17 cellular contexts compared by ENCODE assay signal in genomic region chr21:45763074-45763473, GRCh38.
"Had no signal": no experiment of that assay in that cellular context is flagged by ENCODE, and none has a peak within 500 bp of the region (broad histone marks: within the 10 kb centered on the region; RNA-seq: fewer than 3 reads in every experiment).

No MANE protein-coding gene starts in this region.

- H3K27ac Mint-ChIP-seq: dendritic cell treated with granulocyte-macrophage colony-stimulating factor and Interleukin-4, amounts not matched to agents 40 ng/mL and 50 ng/mL, for 4 days; effector memory CD8-positive, alpha-beta T cell had no signal

- H3K36me3 ChIP-seq: esophagus squamous epithelium, sigmoid colon, thyroid gland, upper lobe of left lung, uterus had no signal

- DNase-seq: effector memory CD8-positive, alpha-beta T cell; esophagus squamous epithelium; foreskin keratinocyte; hippocampal formation; mesendoderm; naive B cell; psoas muscle; sigmoid colon; stimulated activated CD4-positive, alpha-beta T cell treated with anti-CD3 and anti-CD28 coated beads, Interleukin-12 subunit alpha, Interleukin-12 subunit beta, amount 100 ng/mL, for 4 hours; stimulated activated naive CD4-positive, alpha-beta T cell treated with Interleukin-2 at 50 U/mL for 16 hours; thyroid gland; uterus had no signal

- H3K27me3 ChIP-seq: foreskin keratinocyte, sigmoid colon, thyroid gland, upper lobe of left lung, uterus had no signal

- H3K9me3 Mint-ChIP-seq: dendritic cell treated with granulocyte-macrophage colony-stimulating factor and Interleukin-4, amounts not matched to agents 40 ng/mL and 50 ng/mL, for 4 days; effector memory CD8-positive, alpha-beta T cell had no signal

- H3K4me1 Mint-ChIP-seq: naive B cell had no signal

- H3K27ac ChIP-seq: epithelial cell of prostate, esophagus squamous epithelium, foreskin keratinocyte, psoas muscle, sigmoid colon, thyroid gland, upper lobe of left lung, uterus had no signal

- H3K27me3 Mint-ChIP-seq: dendritic cell treated with granulocyte-macrophage colony-stimulating factor and Interleukin-4, amounts not matched to agents 40 ng/mL and 50 ng/mL, for 4 days had no signal

- FAIRE-seq: colon had no signal

- ATAC-seq: effector memory CD8-positive, alpha-beta T cell; foreskin keratinocyte; psoas muscle had no signal

- H3K4me1 ChIP-seq: esophagus squamous epithelium, foreskin keratinocyte, psoas muscle, thyroid gland, upper lobe of left lung, uterus had no signal

- H3K9me3 ChIP-seq: esophagus squamous epithelium, psoas muscle, sigmoid colon, thyroid gland, upper lobe of left lung, uterus had no signal

- H3K4me3 Mint-ChIP-seq: dendritic cell treated with granulocyte-macrophage colony-stimulating factor and Interleukin-4, amounts not matched to agents 40 ng/mL and 50 ng/mL, for 4 days; effector memory CD8-positive, alpha-beta T cell; naive B cell had no signal

- H3K4me3 ChIP-seq: esophagus squamous epithelium, psoas muscle, sigmoid colon, skin epidermis, thyroid gland, upper lobe of left lung, uterus had no signal
